Comparison of ENCODE assay signal across 9 cellular contexts in genomic region chr1:25903986-25904385, GRCh38. TPM values are rescaled to one million over a fixed set of nuclear protein-coding genes. Genes with fewer than 3 reads are reported as not detected.
A peak's percentile ranks its signal among the peaks of the same experiment; 100 is the strongest.
DNase-seq lines count a peak whose midpoint lies in the region; ATAC-seq and TF ChIP-seq lines count a peak whose summit lies in the region.
"Had no signal": no experiment of that assay in that cellular context is flagged by ENCODE, and none has a peak within 500 bp of the region (broad histone marks: within the 10 kb centered on the region; RNA-seq: fewer than 3 reads in every experiment).

No MANE protein-coding gene starts in this region.

- H3K27ac ChIP-seq in CD8-positive, alpha-beta T cell (ENCODE audit: low read depth, low read length), result no peak overlapping the region
- no peak overlapping the region for H3K27ac ChIP-seq in KMS-11

- peak overlapping the region; percentile 95 for H3K27ac Mint-ChIP-seq in CD8-positive, alpha-beta T cell
- H3K27ac Mint-ChIP-seq in naive thymus-derived CD8-positive, alpha-beta T cell, result peak overlapping the region in 5 of 10 donors; percentile 44 to 97 (median 88)

- ATAC-seq in CD8-positive, alpha-beta T cell, result no peak
- ATAC-seq in naive thymus-derived CD8-positive, alpha-beta T cell, result no peak
- ATAC-seq in HG03039 (IDR thresholded peaks at IDR 0.05; ENCODE audit: unreplicated experiment), result no peak

- peak overlapping the region; percentile 83 for H3K4me2 ChIP-seq in KMS-11

- 0 out of 2 replicates have a peak, but pooled peaks cover 3% of the 10 kb centered on the region for H4K20me1 ChIP-seq in KMS-11 (ENCODE audit: insufficient read depth)

- peak overlapping the region; percentile 95 for H3K4me3 Mint-ChIP-seq in CD8-positive, alpha-beta T cell
- peak overlapping the region in 9 of 10 donors; percentile 84 to 98 (median 92) for H3K4me3 Mint-ChIP-seq in naive thymus-derived CD8-positive, alpha-beta T cell

- no peaks in the 10 kb centered on the region for H3K27me3 Mint-ChIP-seq in CD8-positive, alpha-beta T cell (ENCODE audit: low read depth)
- H3K27me3 Mint-ChIP-seq in naive thymus-derived CD8-positive, alpha-beta T cell, result no peaks in the 10 kb centered on the region

- CTCF ChIA-PET in CD8-positive, alpha-beta T cell (lab: Charles Lee), result interaction anchor here (1.6 to 16.8 kb wide), 4 partner anchors 8 to 92 kb away, joined by 5 to 442 read pairs (median 32); partner anchors contain the start of genes PAFAH2 and PAQR7

- peaks cover 33% of the 10 kb centered on the region for H3K79me2 ChIP-seq in KMS-11 (ENCODE audit: insufficient read depth, low read depth)

- no peak for DNase-seq in CD8-positive, alpha-beta T cell
- no peak for DNase-seq in astrocyte of the cerebellum (ENCODE audit: low read depth)
- DNase-seq in naive thymus-derived CD8-positive, alpha-beta T cell, result no peak
- no peak for DNase-seq in stimulated activated CD4-positive, alpha-beta T cell treated with anti-CD3 and anti-CD28 coated beads, Interleukin-4, amount 100 ng/mL, for 24 hours
- no peak for DNase-seq in DMS153 treated with DMSO at 0.1 percent for 48 hours (lab: John Stamatoyannopoulos, UW; ENCODE audit: unreplicated experiment)
- DNase-seq in NCI-H2029 (lab: John Stamatoyannopoulos, UW), result no peak
- DNase-seq: upper lobe of left lung had no signal

- intact Hi-C loops in CD8-positive, alpha-beta T cell (cut with DNase I, micrococcal nuclease), result loop anchor here in 1 of 2 experiments (2.0 kb wide), 2 partner anchors 45 to 67 kb away; partner anchors contain the start of gene AUNIP

- H3K4me1 ChIP-seq in CD8-positive, alpha-beta T cell (ENCODE audit: insufficient read depth, low read length), result peaks cover 8% of the 10 kb centered on the region
- peaks cover 26% of the 10 kb centered on the region for H3K4me1 ChIP-seq in KMS-11 (ENCODE audit: low read depth, poor library complexity, severe bottlenecking)

- in situ Hi-C loops in astrocyte of the cerebellum (cut with HindIII; ENCODE audit: low sequenced_read_pairs), result no loop called here

- H3K9me3 Mint-ChIP-seq in CD8-positive, alpha-beta T cell, result no peaks in the 10 kb centered on the region
- no peaks in the 10 kb centered on the region for H3K9me3 Mint-ChIP-seq in naive thymus-derived CD8-positive, alpha-beta T cell

- H3K9me3 ChIP-seq in CD8-positive, alpha-beta T cell (ENCODE audit: low read length), result no peaks in the 10 kb centered on the region
- H3K9me3 ChIP-seq: upper lobe of left lung had no signal

- no peak overlapping the region for H2AFZ ChIP-seq in KMS-11 (ENCODE audit: low read depth)

- POLR2A ChIA-PET in CD8-positive, alpha-beta T cell (lab: Charles Lee), result interaction anchor here (1.6 to 3.4 kb wide), 5 partner anchors 9 to 94 kb away, joined by 6 to 24 read pairs (median 7); partner anchors contain the start of genes MTFR1L and PAFAH2
- POLR2A ChIA-PET in naive thymus-derived CD8-positive, alpha-beta T cell (lab: Charles Lee), result interaction anchor here (1.3 to 4.6 kb wide), 5 partner anchors 8 to 93 kb away, joined by 3 to 29 read pairs (median 25); partner anchors contain the start of genes MTFR1L, PAFAH2 and PAQR7

- peaks cover 18% of the 10 kb centered on the region for H3K4me1 Mint-ChIP-seq in CD8-positive, alpha-beta T cell (ENCODE audit: low read depth)
- peaks cover 8 to 26% (median 19%) of the 10 kb centered on the region in 4 donors for H3K4me1 Mint-ChIP-seq in naive thymus-derived CD8-positive, alpha-beta T cell

- no peaks in the 10 kb centered on the region for H3K36me3 ChIP-seq in CD8-positive, alpha-beta T cell (ENCODE audit: insufficient read depth, low read length)
- peaks cover 4% of the 10 kb centered on the region; the same call in 1 of the 2 replicates for H3K36me3 ChIP-seq in KMS-11 (ENCODE audit: insufficient read depth)

- peaks cover 33% of the 10 kb centered on the region for H3K36me3 Mint-ChIP-seq in CD8-positive, alpha-beta T cell
- peaks cover 0 to 28% (median 9%) of the 10 kb centered on the region in 3 donors for H3K36me3 Mint-ChIP-seq in naive thymus-derived CD8-positive, alpha-beta T cell

- H3K4me3 ChIP-seq in CD8-positive, alpha-beta T cell (ENCODE audit: low read depth, low read length), result no peak overlapping the region
- no peak overlapping the region for H3K4me3 ChIP-seq in KMS-11 (IDR thresholded peaks at IDR 0.05; ENCODE audit: insufficient read depth, low read depth, low read length)
- H3K4me3 ChIP-seq in astrocyte of the cerebellum (ENCODE audit: low read depth, low read length), result peak overlapping the region; percentile 80

- TF ChIP-seq CTCF in CD8-positive, alpha-beta T cell (IDR thresholded peaks at IDR 0.05), result no peak
- TF ChIP-seq CTCF in KMS-11 (conservative IDR thresholded peaks at IDR 0.05; ENCODE audit: low read depth, low read length) (no peak), astrocyte of the cerebellum (IDR thresholded peaks at IDR 0.05; ENCODE audit: low read depth, low read length, missing control alignments) (no peak)

- H3K27me3 ChIP-seq in CD8-positive, alpha-beta T cell (ENCODE audit: insufficient read depth, low read length), result no peaks in the 10 kb centered on the region
- no peaks in the 10 kb centered on the region for H3K27me3 ChIP-seq in KMS-11 (ENCODE audit: insufficient read depth, low read depth)
- H3K27me3 ChIP-seq: upper lobe of left lung had no signal

- no peak overlapping the region for H3K9ac ChIP-seq in KMS-11

RNA-seq across cellular contexts. Expression of gene STMN1, which starts 2.2 kb away (rescaled TPM):
- 10 to 100 TPM; 18.5 to 19.6 TPM for total RNA-seq in CD8-positive, alpha-beta T cell
- 10 to 100 TPM; 83.3 to 86.0 TPM for total RNA-seq in naive thymus-derived CD8-positive, alpha-beta T cell
- 100 to 1,000 TPM; 197 to 238 (median 205) TPM for polyA plus RNA-seq in naive thymus-derived CD8-positive, alpha-beta T cell

RNA-seq across cellular contexts. Expression of gene PAQR7, which starts 28.5 kb away (rescaled TPM):
- 1 to 10 TPM; 2.1 to 2.3 TPM for total RNA-seq in CD8-positive, alpha-beta T cell
- total RNA-seq in naive thymus-derived CD8-positive, alpha-beta T cell, result 1 to 10 TPM; 6.3 to 6.5 TPM
- polyA plus RNA-seq in naive thymus-derived CD8-positive, alpha-beta T cell, result under 1 TPM; 0.08 to 0.32 (median 0.30) TPM

RNA-seq across cellular contexts. Expression of gene AUNIP, which starts 44.7 kb away (rescaled TPM):
- under 1 TPM in 1 of 2 experiments, not detected in 1; 0.30 TPM for total RNA-seq in CD8-positive, alpha-beta T cell
- total RNA-seq in naive thymus-derived CD8-positive, alpha-beta T cell, result not detected
- not detected for polyA plus RNA-seq in naive thymus-derived CD8-positive, alpha-beta T cell

Comparison
In these comparisons a context has a peak if more than half of its experiments do, and no peak if none do; other contexts are left out.
1. RNA of gene STMN1, which starts 2.2 kb away (total RNA-seq): 83.3 to 86.0 TPM in naive thymus-derived CD8-positive, alpha-beta T cell; 18.5 to 19.6 TPM in CD8-positive, alpha-beta T cell; every median in the first group is over 4 times any median in the second.